1 cellular context compared by ENCODE assay signal in the genomic region with DNA sequence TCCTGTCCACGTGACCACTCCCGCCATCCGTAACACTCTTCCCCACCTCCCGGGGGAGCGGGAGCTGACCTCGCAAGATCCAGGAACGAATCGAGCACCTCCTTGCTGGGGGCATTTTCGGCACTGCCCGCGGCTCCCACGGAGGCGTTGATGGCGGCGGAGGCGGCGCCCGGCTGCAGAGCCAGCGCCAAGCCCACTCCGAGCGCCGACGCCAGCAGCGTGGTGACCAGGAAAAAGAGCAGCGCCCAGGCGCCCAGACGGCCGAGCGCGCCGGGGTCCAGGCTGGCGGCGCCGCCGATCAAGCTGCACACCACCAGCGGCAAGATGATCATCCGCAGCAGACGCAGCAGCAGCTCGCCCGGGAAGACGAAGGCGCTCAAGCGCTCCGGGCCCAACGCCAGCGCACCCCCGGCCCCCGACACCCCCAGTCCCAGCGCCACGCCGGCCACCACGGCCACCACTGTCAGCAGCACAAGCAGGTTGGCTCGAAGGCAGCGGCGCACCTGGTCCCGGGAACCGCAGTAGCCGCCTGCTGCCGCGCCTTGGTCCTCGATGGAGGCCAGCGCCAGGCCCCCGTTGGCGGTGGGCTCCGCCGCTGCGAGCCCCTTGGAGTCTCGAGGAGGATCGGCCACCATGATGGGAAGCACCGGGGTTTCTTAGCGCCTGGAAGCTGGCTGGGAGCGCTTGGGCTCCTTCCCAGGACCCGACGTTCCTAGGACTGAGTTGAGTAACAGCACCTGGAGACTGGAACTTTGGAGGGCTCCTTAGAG.
TF ChIP-seq lines count a peak whose summit lies in the region.

No MANE protein-coding gene starts in this region.

TF ChIP-seq in WTC11, 78 proteins besides CTCF, POLR2A, EP300 and RAD21 (continued from another document and continues in another):
- TF ChIP-seq, protein P1, sequence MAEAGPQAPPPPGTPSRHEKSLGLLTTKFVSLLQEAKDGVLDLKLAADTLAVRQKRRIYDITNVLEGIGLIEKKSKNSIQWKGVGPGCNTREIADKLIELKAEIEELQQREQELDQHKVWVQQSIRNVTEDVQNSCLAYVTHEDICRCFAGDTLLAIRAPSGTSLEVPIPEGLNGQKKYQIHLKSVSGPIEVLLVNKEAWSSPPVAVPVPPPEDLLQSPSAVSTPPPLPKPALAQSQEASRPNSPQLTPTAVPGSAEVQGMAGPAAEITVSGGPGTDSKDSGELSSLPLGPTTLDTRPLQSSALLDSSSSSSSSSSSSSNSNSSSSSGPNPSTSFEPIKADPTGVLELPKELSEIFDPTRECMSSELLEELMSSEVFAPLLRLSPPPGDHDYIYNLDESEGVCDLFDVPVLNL (CRISPR knock-in tag; IDR thresholded peaks at IDR 0.05; ENCODE audit: borderline replicate concordance, low read depth) = 0 out of 2 replicates have a peak, but pooled peaks have one; percentile 40
- TF ChIP-seq KAT7 (CRISPR knock-in tag; IDR thresholded peaks at IDR 0.05; ENCODE audit: borderline replicate concordance) (no peak), ATF1 (CRISPR knock-in tag; IDR thresholded peaks at IDR 0.05) (no peak), PRRX2 (CRISPR knock-in tag; IDR thresholded peaks at IDR 0.05) (no peak), JAZF1 (CRISPR knock-in tag; IDR thresholded peaks at IDR 0.05) (no peak), SMAD3 (CRISPR knock-in tag; IDR thresholded peaks at IDR 0.05; ENCODE audit: borderline replicate concordance) (no peak), ZNF138 (CRISPR knock-in tag; conservative IDR thresholded peaks at IDR 0.05) (no peak), RELA (CRISPR knock-in tag; IDR thresholded peaks at IDR 0.05; ENCODE audit: borderline replicate concordance) (no peak), TEAD4 (CRISPR knock-in tag; IDR thresholded peaks at IDR 0.05) (peak; percentile 35; the same call in 1 of the 2 replicates), JUN (CRISPR knock-in tag; IDR thresholded peaks at IDR 0.05) (no peak), ZNF423 (CRISPR knock-in tag; IDR thresholded peaks at IDR 0.05) (no peak), TP53 (CRISPR knock-in tag; IDR thresholded peaks at IDR 0.05) (no peak; the same call in 1 of the 2 replicates), ZNF317 (CRISPR knock-in tag; IDR thresholded peaks at IDR 0.05; ENCODE audit: borderline replicate concordance, low read depth) (no peak), GABPB1 (CRISPR knock-in tag; IDR thresholded peaks at IDR 0.05) (peak; percentile 8; the same call in 1 of the 2 replicates), ELF4 (CRISPR knock-in tag; IDR thresholded peaks at IDR 0.05; ENCODE audit: low read depth) (0 out of 2 replicates have a peak, but pooled peaks have one; percentile 35), ZNF671 (CRISPR knock-in tag; IDR thresholded peaks at IDR 0.05) (no peak)
- TF ChIP-seq, protein P2, sequence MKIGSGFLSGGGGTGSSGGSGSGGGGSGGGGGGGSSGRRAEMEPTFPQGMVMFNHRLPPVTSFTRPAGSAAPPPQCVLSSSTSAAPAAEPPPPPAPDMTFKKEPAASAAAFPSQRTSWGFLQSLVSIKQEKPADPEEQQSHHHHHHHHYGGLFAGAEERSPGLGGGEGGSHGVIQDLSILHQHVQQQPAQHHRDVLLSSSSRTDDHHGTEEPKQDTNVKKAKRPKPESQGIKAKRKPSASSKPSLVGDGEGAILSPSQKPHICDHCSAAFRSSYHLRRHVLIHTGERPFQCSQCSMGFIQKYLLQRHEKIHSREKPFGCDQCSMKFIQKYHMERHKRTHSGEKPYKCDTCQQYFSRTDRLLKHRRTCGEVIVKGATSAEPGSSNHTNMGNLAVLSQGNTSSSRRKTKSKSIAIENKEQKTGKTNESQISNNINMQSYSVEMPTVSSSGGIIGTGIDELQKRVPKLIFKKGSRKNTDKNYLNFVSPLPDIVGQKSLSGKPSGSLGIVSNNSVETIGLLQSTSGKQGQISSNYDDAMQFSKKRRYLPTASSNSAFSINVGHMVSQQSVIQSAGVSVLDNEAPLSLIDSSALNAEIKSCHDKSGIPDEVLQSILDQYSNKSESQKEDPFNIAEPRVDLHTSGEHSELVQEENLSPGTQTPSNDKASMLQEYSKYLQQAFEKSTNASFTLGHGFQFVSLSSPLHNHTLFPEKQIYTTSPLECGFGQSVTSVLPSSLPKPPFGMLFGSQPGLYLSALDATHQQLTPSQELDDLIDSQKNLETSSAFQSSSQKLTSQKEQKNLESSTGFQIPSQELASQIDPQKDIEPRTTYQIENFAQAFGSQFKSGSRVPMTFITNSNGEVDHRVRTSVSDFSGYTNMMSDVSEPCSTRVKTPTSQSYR (CRISPR knock-in tag; IDR thresholded peaks at IDR 0.05) = no peak
- TF ChIP-seq, protein P3, sequence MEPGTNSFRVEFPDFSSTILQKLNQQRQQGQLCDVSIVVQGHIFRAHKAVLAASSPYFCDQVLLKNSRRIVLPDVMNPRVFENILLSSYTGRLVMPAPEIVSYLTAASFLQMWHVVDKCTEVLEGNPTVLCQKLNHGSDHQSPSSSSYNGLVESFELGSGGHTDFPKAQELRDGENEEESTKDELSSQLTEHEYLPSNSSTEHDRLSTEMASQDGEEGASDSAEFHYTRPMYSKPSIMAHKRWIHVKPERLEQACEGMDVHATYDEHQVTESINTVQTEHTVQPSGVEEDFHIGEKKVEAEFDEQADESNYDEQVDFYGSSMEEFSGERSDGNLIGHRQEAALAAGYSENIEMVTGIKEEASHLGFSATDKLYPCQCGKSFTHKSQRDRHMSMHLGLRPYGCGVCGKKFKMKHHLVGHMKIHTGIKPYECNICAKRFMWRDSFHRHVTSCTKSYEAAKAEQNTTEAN (CRISPR knock-in tag; IDR thresholded peaks at IDR 0.05) = no peak
- TF ChIP-seq, protein P4, sequence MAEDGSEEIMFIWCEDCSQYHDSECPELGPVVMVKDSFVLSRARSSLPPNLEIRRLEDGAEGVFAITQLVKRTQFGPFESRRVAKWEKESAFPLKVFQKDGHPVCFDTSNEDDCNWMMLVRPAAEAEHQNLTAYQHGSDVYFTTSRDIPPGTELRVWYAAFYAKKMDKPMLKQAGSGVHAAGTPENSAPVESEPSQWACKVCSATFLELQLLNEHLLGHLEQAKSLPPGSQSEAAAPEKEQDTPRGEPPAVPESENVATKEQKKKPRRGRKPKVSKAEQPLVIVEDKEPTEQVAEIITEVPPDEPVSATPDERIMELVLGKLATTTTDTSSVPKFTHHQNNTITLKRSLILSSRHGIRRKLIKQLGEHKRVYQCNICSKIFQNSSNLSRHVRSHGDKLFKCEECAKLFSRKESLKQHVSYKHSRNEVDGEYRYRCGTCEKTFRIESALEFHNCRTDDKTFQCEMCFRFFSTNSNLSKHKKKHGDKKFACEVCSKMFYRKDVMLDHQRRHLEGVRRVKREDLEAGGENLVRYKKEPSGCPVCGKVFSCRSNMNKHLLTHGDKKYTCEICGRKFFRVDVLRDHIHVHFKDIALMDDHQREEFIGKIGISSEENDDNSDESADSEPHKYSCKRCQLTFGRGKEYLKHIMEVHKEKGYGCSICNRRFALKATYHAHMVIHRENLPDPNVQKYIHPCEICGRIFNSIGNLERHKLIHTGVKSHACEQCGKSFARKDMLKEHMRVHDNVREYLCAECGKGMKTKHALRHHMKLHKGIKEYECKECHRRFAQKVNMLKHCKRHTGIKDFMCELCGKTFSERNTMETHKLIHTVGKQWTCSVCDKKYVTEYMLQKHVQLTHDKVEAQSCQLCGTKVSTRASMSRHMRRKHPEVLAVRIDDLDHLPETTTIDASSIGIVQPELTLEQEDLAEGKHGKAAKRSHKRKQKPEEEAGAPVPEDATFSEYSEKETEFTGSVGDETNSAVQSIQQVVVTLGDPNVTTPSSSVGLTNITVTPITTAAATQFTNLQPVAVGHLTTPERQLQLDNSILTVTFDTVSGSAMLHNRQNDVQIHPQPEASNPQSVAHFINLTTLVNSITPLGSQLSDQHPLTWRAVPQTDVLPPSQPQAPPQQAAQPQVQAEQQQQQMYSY (CRISPR knock-in tag; IDR thresholded peaks at IDR 0.05) = no peak
- TF ChIP-seq, protein P5, sequence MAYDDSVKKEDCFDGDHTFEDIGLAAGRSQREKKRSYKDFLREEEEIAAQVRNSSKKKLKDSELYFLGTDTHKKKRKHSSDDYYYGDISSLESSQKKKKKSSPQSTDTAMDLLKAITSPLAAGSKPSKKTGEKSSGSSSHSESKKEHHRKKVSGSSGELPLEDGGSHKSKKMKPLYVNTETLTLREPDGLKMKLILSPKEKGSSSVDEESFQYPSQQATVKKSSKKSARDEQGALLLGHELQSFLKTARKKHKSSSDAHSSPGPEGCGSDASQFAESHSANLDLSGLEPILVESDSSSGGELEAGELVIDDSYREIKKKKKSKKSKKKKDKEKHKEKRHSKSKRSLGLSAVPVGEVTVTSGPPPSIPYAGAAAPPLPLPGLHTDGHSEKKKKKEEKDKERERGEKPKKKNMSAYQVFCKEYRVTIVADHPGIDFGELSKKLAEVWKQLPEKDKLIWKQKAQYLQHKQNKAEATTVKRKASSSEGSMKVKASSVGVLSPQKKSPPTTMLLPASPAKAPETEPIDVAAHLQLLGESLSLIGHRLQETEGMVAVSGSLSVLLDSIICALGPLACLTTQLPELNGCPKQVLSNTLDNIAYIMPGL (CRISPR knock-in tag; IDR thresholded peaks at IDR 0.05) = peak; percentile 54; the same call in 1 of the 2 replicates
- TF ChIP-seq, protein P6, sequence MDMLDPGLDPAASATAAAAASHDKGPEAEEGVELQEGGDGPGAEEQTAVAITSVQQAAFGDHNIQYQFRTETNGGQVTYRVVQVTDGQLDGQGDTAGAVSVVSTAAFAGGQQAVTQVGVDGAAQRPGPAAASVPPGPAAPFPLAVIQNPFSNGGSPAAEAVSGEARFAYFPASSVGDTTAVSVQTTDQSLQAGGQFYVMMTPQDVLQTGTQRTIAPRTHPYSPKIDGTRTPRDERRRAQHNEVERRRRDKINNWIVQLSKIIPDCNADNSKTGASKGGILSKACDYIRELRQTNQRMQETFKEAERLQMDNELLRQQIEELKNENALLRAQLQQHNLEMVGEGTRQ (CRISPR knock-in tag; IDR thresholded peaks at IDR 0.05) = peak; percentile 91
- TF ChIP-seq, protein P7, sequence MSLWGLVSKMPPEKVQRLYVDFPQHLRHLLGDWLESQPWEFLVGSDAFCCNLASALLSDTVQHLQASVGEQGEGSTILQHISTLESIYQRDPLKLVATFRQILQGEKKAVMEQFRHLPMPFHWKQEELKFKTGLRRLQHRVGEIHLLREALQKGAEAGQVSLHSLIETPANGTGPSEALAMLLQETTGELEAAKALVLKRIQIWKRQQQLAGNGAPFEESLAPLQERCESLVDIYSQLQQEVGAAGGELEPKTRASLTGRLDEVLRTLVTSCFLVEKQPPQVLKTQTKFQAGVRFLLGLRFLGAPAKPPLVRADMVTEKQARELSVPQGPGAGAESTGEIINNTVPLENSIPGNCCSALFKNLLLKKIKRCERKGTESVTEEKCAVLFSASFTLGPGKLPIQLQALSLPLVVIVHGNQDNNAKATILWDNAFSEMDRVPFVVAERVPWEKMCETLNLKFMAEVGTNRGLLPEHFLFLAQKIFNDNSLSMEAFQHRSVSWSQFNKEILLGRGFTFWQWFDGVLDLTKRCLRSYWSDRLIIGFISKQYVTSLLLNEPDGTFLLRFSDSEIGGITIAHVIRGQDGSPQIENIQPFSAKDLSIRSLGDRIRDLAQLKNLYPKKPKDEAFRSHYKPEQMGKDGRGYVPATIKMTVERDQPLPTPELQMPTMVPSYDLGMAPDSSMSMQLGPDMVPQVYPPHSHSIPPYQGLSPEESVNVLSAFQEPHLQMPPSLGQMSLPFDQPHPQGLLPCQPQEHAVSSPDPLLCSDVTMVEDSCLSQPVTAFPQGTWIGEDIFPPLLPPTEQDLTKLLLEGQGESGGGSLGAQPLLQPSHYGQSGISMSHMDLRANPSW (CRISPR knock-in tag; conservative IDR thresholded peaks at IDR 0.05; ENCODE audit: low read depth) = no peak
- TF ChIP-seq, protein P8, sequence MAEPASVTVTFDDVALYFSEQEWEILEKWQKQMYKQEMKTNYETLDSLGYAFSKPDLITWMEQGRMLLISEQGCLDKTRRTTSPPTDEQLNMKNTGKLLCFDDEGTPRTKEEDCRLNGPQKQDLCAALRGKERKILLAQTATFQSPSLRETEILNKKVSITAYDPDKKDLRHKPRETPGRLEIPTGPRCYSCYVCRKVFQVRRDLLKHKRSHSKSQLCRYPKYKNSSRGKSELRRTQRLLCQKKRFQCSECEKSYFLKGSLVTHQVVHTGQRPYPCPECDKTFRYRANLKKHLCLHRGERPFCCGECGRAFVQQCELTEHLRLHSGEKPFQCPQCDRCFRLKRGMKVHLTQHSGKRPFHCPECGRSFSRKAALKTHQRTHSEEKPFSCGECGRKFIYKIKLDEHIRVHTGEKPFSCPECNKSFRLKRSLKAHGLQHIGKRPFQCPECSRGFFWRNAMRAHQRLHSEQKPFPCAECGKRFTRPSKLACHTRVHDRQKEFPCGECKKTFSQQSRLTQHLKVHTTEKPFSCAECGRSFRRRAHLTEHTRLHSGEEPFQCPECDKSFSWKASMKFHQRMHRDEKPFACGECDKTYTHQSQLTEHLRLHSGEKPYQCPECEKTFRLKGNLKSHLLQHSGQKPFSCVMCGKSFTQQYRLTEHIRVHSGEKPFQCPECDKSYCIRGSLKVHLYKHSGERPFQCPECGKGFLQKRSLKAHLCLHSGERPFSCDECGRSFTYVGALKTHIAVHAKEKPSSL (CRISPR knock-in tag; conservative IDR thresholded peaks at IDR 0.05) = no peak
- TF ChIP-seq, protein P9, sequence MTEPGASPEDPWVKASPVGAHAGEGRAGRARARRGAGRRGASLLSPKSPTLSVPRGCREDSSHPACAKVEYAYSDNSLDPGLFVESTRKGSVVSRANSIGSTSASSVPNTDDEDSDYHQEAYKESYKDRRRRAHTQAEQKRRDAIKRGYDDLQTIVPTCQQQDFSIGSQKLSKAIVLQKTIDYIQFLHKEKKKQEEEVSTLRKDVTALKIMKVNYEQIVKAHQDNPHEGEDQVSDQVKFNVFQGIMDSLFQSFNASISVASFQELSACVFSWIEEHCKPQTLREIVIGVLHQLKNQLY (CRISPR knock-in tag; IDR thresholded peaks at IDR 0.05) = no peak
- TF ChIP-seq, protein P10, sequence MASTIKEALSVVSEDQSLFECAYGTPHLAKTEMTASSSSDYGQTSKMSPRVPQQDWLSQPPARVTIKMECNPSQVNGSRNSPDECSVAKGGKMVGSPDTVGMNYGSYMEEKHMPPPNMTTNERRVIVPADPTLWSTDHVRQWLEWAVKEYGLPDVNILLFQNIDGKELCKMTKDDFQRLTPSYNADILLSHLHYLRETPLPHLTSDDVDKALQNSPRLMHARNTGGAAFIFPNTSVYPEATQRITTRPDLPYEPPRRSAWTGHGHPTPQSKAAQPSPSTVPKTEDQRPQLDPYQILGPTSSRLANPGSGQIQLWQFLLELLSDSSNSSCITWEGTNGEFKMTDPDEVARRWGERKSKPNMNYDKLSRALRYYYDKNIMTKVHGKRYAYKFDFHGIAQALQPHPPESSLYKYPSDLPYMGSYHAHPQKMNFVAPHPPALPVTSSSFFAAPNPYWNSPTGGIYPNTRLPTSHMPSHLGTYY (CRISPR knock-in tag; IDR thresholded peaks at IDR 0.05) = no peak
